In the genomic region with DNA sequence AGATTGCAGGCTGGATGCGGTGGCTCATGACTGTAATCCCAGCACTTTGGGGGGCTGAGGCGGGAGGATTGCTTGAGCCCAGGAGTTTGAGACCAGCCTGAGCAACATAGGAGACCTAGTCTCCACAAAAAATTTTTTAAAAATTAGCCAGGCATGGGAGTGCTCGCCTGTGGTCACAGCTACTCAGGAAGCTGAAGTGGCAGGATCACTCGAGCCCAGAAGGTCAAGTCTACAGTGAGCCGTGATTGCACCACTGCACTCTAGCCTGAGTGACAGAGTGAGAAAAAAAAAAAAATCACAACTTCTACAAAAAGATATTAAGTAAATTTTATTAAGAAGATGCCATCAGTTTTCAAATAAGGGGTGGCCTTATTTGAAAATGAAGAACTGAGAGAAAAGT, we compare ENCODE assay signal across 28 cellular contexts. TPM values are rescaled to one million over a fixed set of nuclear protein-coding genes. Genes with fewer than 3 reads are reported as not detected.
"Had no signal": no experiment of that assay in that cellular context is flagged by ENCODE, and none has a peak within 500 bp of the region (broad histone marks: within the 10 kb centered on the region; RNA-seq: fewer than 3 reads in every experiment).

No MANE protein-coding gene starts in this region.

- H3K9me3 ChIP-seq: breast epithelium, uterus had no signal

- ATAC-seq: effector memory CD8-positive, alpha-beta T cell; esophagus mucosa; left ventricle myocardium superior; T-helper 17 cell had no signal

- H3K27ac ChIP-seq: breast epithelium, tibial nerve, uterus had no signal

- H3K36me3 Mint-ChIP-seq: activated CD4-positive, alpha-beta memory T cell treated with anti-CD3 and anti-CD28 coated beads for 36 hours; naive B cell had no signal

- H3K4me1 Mint-ChIP-seq: neural crest cell had no signal

- DNase-seq: activated CD4-positive, alpha-beta memory T cell treated with anti-CD3 and anti-CD28 coated beads for 36 hours; activated CD4-positive, alpha-beta T cell treated with anti-CD3 and anti-CD28 coated beads for 48 hours; activated naive CD4-positive, alpha-beta T cell treated with Interleukin-2 at 50 U/mL for 16 hours; activated naive CD8-positive, alpha-beta T cell treated with anti-CD3 and anti-CD28 coated beads, Interleukin-2, amount 10 ng/mL, durations not matched to agents 7 days and 5 days; activated T-cell treated with anti-CD3 and anti-CD28 coated beads, Interleukin-2, amount 50 U/mL, for 48 hours; amniotic stem cell; dorsolateral prefrontal cortex; effector memory CD8-positive, alpha-beta T cell; foreskin melanocyte; kidney; left ventricle myocardium superior; mesendoderm; naive B cell; occipital lobe; posterior cingulate gyrus; retina; stimulated activated CD4-positive, alpha-beta T cell treated with anti-CD3 and anti-CD28 coated beads, Interleukin-4, amount 100 ng/mL, for 4 hours; T-helper 17 cell; uterus had no signal

- H3K4me3 ChIP-seq: breast epithelium, tibial nerve, uterus had no signal

- H3K27ac Mint-ChIP-seq: activated CD4-positive, alpha-beta memory T cell treated with anti-CD3 and anti-CD28 coated beads for 36 hours; activated naive CD8-positive, alpha-beta T cell treated with anti-CD3 and anti-CD28 coated beads, Interleukin-2, amount 10 ng/mL, durations not matched to agents 7 days and 5 days; effector memory CD8-positive, alpha-beta T cell; naive B cell; stimulated activated naive CD8-positive, alpha-beta T cell treated with anti-CD3 and anti-CD28 coated beads, Interleukin-15, Interleukin-2, amounts not matched to agents 100 ng/mL and 50 ng/mL, for 24 hours; T-helper 17 cell had no signal

- H3K4me1 ChIP-seq: breast epithelium, uterus had no signal

- H3K27me3 ChIP-seq: breast epithelium, dorsolateral prefrontal cortex, tibial nerve, uterus had no signal

- FAIRE-seq: colon, endothelial cell of umbilical vein, kidney had no signal

- H3K4me3 Mint-ChIP-seq: activated CD4-positive, alpha-beta memory T cell treated with anti-CD3 and anti-CD28 coated beads for 36 hours; activated naive CD8-positive, alpha-beta T cell treated with anti-CD3 and anti-CD28 coated beads, Interleukin-2, amount 10 ng/mL, durations not matched to agents 7 days and 5 days; central memory CD8-positive, alpha-beta T cell; effector memory CD8-positive, alpha-beta T cell; naive B cell; neural crest cell; stimulated activated naive CD8-positive, alpha-beta T cell treated with anti-CD3 and anti-CD28 coated beads, Interleukin-15, Interleukin-2, amounts not matched to agents 100 ng/mL and 50 ng/mL, for 24 hours; T-helper 17 cell had no signal

- H3K9me3 Mint-ChIP-seq: activated CD4-positive, alpha-beta memory T cell treated with anti-CD3 and anti-CD28 coated beads for 36 hours; activated naive CD8-positive, alpha-beta T cell treated with anti-CD3 and anti-CD28 coated beads, Interleukin-2, amount 10 ng/mL, durations not matched to agents 7 days and 5 days; central memory CD8-positive, alpha-beta T cell; effector memory CD8-positive, alpha-beta T cell; naive B cell; stimulated activated naive CD8-positive, alpha-beta T cell treated with anti-CD3 and anti-CD28 coated beads, Interleukin-15, Interleukin-2, amounts not matched to agents 100 ng/mL and 50 ng/mL, for 24 hours had no signal

- H3K36me3 ChIP-seq: breast epithelium, tibial nerve, uterus had no signal

RNA-seq across cellular contexts. Expression of a gene that starts 11.9 kb away (rescaled TPM):
- total RNA-seq: activated CD4-positive, alpha-beta memory T cell treated with anti-CD3 and anti-CD28 coated beads for 36 hours; activated naive CD8-positive, alpha-beta T cell treated with anti-CD3 and anti-CD28 coated beads, Interleukin-2, amount 10 ng/mL, durations not matched to agents 7 days and 5 days; breast epithelium; endothelial cell of umbilical vein; kidney; left ventricle myocardium superior; mucosa of gallbladder; neural crest cell; occipital lobe; T-helper 17 cell; tibial nerve had no signal
- polyA plus RNA-seq: endothelial cell of umbilical vein had no signal

RNA-seq across cellular contexts. Expression of a gene that starts 50.2 kb away (rescaled TPM):
- total RNA-seq: activated CD4-positive, alpha-beta memory T cell treated with anti-CD3 and anti-CD28 coated beads for 36 hours; activated naive CD8-positive, alpha-beta T cell treated with anti-CD3 and anti-CD28 coated beads, Interleukin-2, amount 10 ng/mL, durations not matched to agents 7 days and 5 days; endothelial cell of umbilical vein; neural crest cell; occipital lobe; T-helper 17 cell; tibial nerve had no signal
- polyA plus RNA-seq: endothelial cell of umbilical vein had no signal
